ENCODE assay signal across 8 cellular contexts in the genomic region with DNA sequence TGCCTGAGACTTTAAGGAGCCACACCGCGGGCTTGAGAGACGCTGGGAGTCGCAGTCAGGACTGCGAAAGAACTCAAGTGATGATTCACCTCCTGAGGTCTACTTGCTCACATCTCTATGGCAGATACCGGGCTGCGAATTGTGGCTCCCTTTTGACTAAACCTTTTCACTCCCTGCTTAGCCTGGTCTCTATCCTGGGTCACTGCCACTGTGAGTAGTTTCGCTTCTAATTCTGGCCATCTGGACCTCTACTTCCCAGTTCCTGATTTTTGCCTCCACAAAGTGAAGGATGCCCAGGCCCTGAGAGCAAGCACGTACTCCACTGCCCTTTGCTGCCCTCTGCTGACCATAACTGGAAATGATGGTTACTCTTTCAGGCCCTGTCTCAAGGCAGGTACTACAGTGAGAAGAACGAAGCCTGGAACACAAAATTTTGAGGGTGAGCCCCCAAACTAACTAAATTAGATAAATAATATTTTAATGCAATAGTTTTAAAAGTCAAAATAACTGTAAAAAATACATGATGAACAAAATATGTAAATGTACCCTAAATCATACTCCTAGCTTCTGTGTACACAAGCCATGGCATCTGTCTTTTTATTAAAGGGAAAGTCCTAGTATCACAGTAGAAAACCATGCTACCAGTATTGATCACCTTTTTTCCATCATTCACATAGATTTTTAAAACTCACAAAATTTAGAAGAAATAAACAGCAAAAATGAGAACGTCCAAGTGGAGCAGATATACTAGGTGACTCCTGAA.
DNase-seq lines count a peak whose midpoint lies in the region; ATAC-seq, FAIRE-seq and TF ChIP-seq lines count a peak whose summit lies in the region.

No MANE protein-coding gene starts in this region.

- H3K27ac Mint-ChIP-seq in nephron progenitor cell = peak overlapping the region; percentile 94
- peak overlapping the region; percentile 41 for H3K27ac Mint-ChIP-seq in stimulated activated naive CD8-positive, alpha-beta T cell treated with anti-CD3 and anti-CD28 coated beads, Interleukin-15, Interleukin-2, amounts not matched to agents 100 ng/mL and 50 ng/mL, for 24 hours

- no peaks in the 10 kb centered on the region for H3K36me3 Mint-ChIP-seq in nephron progenitor cell (ENCODE audit: low read depth)
- peaks cover 5% of the 10 kb centered on the region for H3K36me3 Mint-ChIP-seq in stimulated activated naive CD8-positive, alpha-beta T cell treated with anti-CD3 and anti-CD28 coated beads, Interleukin-15, Interleukin-2, amounts not matched to agents 100 ng/mL and 50 ng/mL, for 24 hours (ENCODE audit: low read depth)

- H3K4me3 Mint-ChIP-seq in nephron progenitor cell = no peak overlapping the region
- no peak overlapping the region for H3K4me3 Mint-ChIP-seq in stimulated activated naive CD8-positive, alpha-beta T cell treated with anti-CD3 and anti-CD28 coated beads, Interleukin-15, Interleukin-2, amounts not matched to agents 100 ng/mL and 50 ng/mL, for 24 hours

- peaks cover 5% of the 10 kb centered on the region for H3K4me1 Mint-ChIP-seq in nephron progenitor cell
- peaks cover 5% of the 10 kb centered on the region for H3K4me1 Mint-ChIP-seq in stimulated activated naive CD8-positive, alpha-beta T cell treated with anti-CD3 and anti-CD28 coated beads, Interleukin-15, Interleukin-2, amounts not matched to agents 100 ng/mL and 50 ng/mL, for 24 hours (ENCODE audit: low read depth)

- no peaks in the 10 kb centered on the region for H3K9me3 Mint-ChIP-seq in nephron progenitor cell
- H3K9me3 Mint-ChIP-seq in stimulated activated naive CD8-positive, alpha-beta T cell treated with anti-CD3 and anti-CD28 coated beads, Interleukin-15, Interleukin-2, amounts not matched to agents 100 ng/mL and 50 ng/mL, for 24 hours = no peaks in the 10 kb centered on the region

- DNase-seq in DMS53 (lab: John Stamatoyannopoulos, UW) = peak; percentile 83
- DNase-seq in HTR-8/SVneo (ENCODE audit: insufficient read length, low spot score) = peak; percentile 49
- DNase-seq in RCC 7860 (ENCODE audit: low spot score) = peak; percentile 41
- peak; percentile 16 for DNase-seq in activated T-helper 1 cell treated with Interleukin-2 at 50 U/mL for 16 hours (ENCODE audit: low read depth)
- DNase-seq in fibroblast of peridontal ligament (ENCODE audit: extremely low read depth) = peak; percentile 98
- peak; percentile 83 for DNase-seq in nephron progenitor cell

- ATAC-seq in GM21447 (IDR thresholded peaks at IDR 0.05; ENCODE audit: unreplicated experiment) = peak; percentile 93

- FAIRE-seq in HTR-8/SVneo (lab: Jason Lieb, UNC) (peak; percentile 64), RCC 7860 (lab: Jason Lieb, UNC) (no peak)

- H3K27me3 Mint-ChIP-seq in nephron progenitor cell (ENCODE audit: low read depth, poor library complexity) = no peaks in the 10 kb centered on the region
- no peaks in the 10 kb centered on the region for H3K27me3 Mint-ChIP-seq in stimulated activated naive CD8-positive, alpha-beta T cell treated with anti-CD3 and anti-CD28 coated beads, Interleukin-15, Interleukin-2, amounts not matched to agents 100 ng/mL and 50 ng/mL, for 24 hours

- peak; percentile 74 for TF ChIP-seq CTCF in nephron progenitor cell (IDR thresholded peaks at IDR 0.05)

Comparison
In these comparisons a context has a peak if more than half of its experiments do, and no peak if none do; other contexts are left out.
1. Peak in every context shown above with its lines: DNase-seq and ATAC-seq.
2. DNase-seq: peak in every context shown above with its lines; median percentile 98 in fibroblast of peridontal ligament; 83 in DMS53; 83 in nephron progenitor cell; 49 in HTR-8/SVneo; 41 in RCC 7860; 16 in activated T-helper 1 cell treated with Interleukin-2 at 50 U/mL for 16 hours.